In genomic region chr12:121942145-121942718, GRCh38 we compare ENCODE assay signal across 20 cellular contexts. TPM values are rescaled to one million over a fixed set of nuclear protein-coding genes. Genes with fewer than 3 reads are reported as not detected.
DNase-seq lines count a peak whose midpoint lies in the region; ATAC-seq, FAIRE-seq and TF ChIP-seq lines count a peak whose summit lies in the region.
"Had no signal": no experiment of that assay in that cellular context is flagged by ENCODE, and none has a peak within 500 bp of the region (broad histone marks: within the 10 kb centered on the region; RNA-seq: fewer than 3 reads in every experiment).

No MANE protein-coding gene starts in this region.

- peak; percentile 94 for ATAC-seq in foreskin keratinocyte
- ATAC-seq in GM21619 (IDR thresholded peaks at IDR 0.05; ENCODE audit: unreplicated experiment): no peak
- ATAC-seq in GM21737 (IDR thresholded peaks at IDR 0.05; ENCODE audit: unreplicated experiment): no peak
- ATAC-seq: activated CD4-positive, CD25-positive, alpha-beta regulatory T cell treated with anti-CD3 and anti-CD28 coated beads, Interleukin-2, amount 50 U/mL, for 24 hours; left lobe of liver had no signal

- TF ChIP-seq POLR2A in suprapubic skin (IDR thresholded peaks at IDR 0.05): no peak

- CTCF ChIA-PET in activated naive CD4-positive, alpha-beta T cell treated with anti-CD3 and anti-CD28 coated beads for 36 hours (lab: Charles Lee): interaction anchor here (0.5 kb wide), 1 partner anchor 1901 kb away, joined by 3 read pairs; no protein-coding TSS in a partner anchor

- peak overlapping the region; percentile 43 for H3K27ac Mint-ChIP-seq in activated naive CD4-positive, alpha-beta T cell treated with anti-CD3 and anti-CD28 coated beads, Interleukin-2, amount 50 U/mL, for 24 hours
- no peak overlapping the region for H3K27ac Mint-ChIP-seq in activated naive CD4-positive, alpha-beta T cell treated with anti-CD3 and anti-CD28 coated beads for 36 hours
- no peak overlapping the region for H3K27ac Mint-ChIP-seq in mesothelial cell of epicardium
- H3K27ac Mint-ChIP-seq: activated T-cell treated with anti-CD3 and anti-CD28 coated beads, Interleukin-2, amount 50 U/mL, for 24 hours; brain had no signal

- H3K4me3 Mint-ChIP-seq in activated naive CD4-positive, alpha-beta T cell treated with anti-CD3 and anti-CD28 coated beads, Interleukin-2, amount 50 U/mL, for 24 hours: no peak overlapping the region
- no peak overlapping the region for H3K4me3 Mint-ChIP-seq in activated naive CD4-positive, alpha-beta T cell treated with anti-CD3 and anti-CD28 coated beads for 36 hours
- no peak overlapping the region for H3K4me3 Mint-ChIP-seq in mesothelial cell of epicardium
- H3K4me3 Mint-ChIP-seq: activated T-cell treated with anti-CD3 and anti-CD28 coated beads, Interleukin-2, amount 50 U/mL, for 24 hours; brain had no signal

- DNase-seq in activated naive CD4-positive, alpha-beta T cell treated with anti-CD3 and anti-CD28 coated beads for 36 hours: no peak
- DNase-seq in bronchial epithelial cell (ENCODE audit: low read depth) (peak; percentile 97), foreskin keratinocyte (peak; percentile 98 to 100), suprapubic skin (ENCODE audit: low spot score in 2 of 2) (peak; percentile 8 to 32), mesothelial cell of epicardium (ENCODE audit: low spot score in 2 of 2, unreplicated experiment in 2 of 2) (no peak)
- DNase-seq: activated naive CD4-positive, alpha-beta T cell treated with Interleukin-2 at 50 U/mL for 16 hours; activated T-cell treated with anti-CD3 and anti-CD28 coated beads, Interleukin-2, amount 50 U/mL, for 24 hours; BE2C; MM.1S; NCI-H1436; NCI-H524 had no signal

- peaks cover 37% of the 10 kb centered on the region for H3K4me1 ChIP-seq in foreskin keratinocyte
- no peaks in the 10 kb centered on the region for H3K4me1 ChIP-seq in suprapubic skin
- H3K4me1 ChIP-seq: BE2C had no signal

- no peaks in the 10 kb centered on the region for H3K27me3 Mint-ChIP-seq in activated naive CD4-positive, alpha-beta T cell treated with anti-CD3 and anti-CD28 coated beads, Interleukin-2, amount 50 U/mL, for 24 hours
- no peaks in the 10 kb centered on the region for H3K27me3 Mint-ChIP-seq in activated naive CD4-positive, alpha-beta T cell treated with anti-CD3 and anti-CD28 coated beads for 36 hours (ENCODE audit: low read depth)
- no peaks in the 10 kb centered on the region for H3K27me3 Mint-ChIP-seq in mesothelial cell of epicardium (ENCODE audit: low read depth)
- H3K27me3 Mint-ChIP-seq: activated T-cell treated with anti-CD3 and anti-CD28 coated beads, Interleukin-2, amount 50 U/mL, for 24 hours had no signal

- intact Hi-C loops in activated naive CD4-positive, alpha-beta T cell treated with anti-CD3 and anti-CD28 coated beads for 36 hours (cut with micrococcal nuclease): no loop called here

- WGBS in suprapubic skin: 92% methylated on average over 12 of the region's 15 CpGs

- TF ChIP-seq CTCF in bronchial epithelial cell (IDR thresholded peaks at IDR 0.05; ENCODE audit: insufficient read depth, low read length, severe bottlenecking): no peak
- TF ChIP-seq CTCF in foreskin keratinocyte (conservative IDR thresholded peaks at IDR 0.05): peak; percentile 48
- no peak for TF ChIP-seq CTCF in suprapubic skin (IDR thresholded peaks at IDR 0.05)
- TF ChIP-seq CTCF in mesothelial cell of epicardium (IDR thresholded peaks at IDR 0.05; ENCODE audit: unreplicated experiment): no peak

- H3K27me3 ChIP-seq in bronchial epithelial cell (ENCODE audit: control insufficient read depth, insufficient read depth, low read length) (no peaks in the 10 kb centered on the region), foreskin keratinocyte (no peaks in the 10 kb centered on the region), suprapubic skin (no peaks in the 10 kb centered on the region)
- H3K27me3 ChIP-seq: BE2C had no signal

- peak; percentile 98 for FAIRE-seq in bronchial epithelial cell (lab: Jason Lieb, UNC)
- FAIRE-seq: G401.6 had no signal

- no peaks in the 10 kb centered on the region for H3K9me3 ChIP-seq in suprapubic skin
- H3K9me3 ChIP-seq: BE2C had no signal

- peaks cover 3% of the 10 kb centered on the region for H3K36me3 Mint-ChIP-seq in activated naive CD4-positive, alpha-beta T cell treated with anti-CD3 and anti-CD28 coated beads, Interleukin-2, amount 50 U/mL, for 24 hours
- no peaks in the 10 kb centered on the region for H3K36me3 Mint-ChIP-seq in activated naive CD4-positive, alpha-beta T cell treated with anti-CD3 and anti-CD28 coated beads for 36 hours (ENCODE audit: low read depth)
- H3K36me3 Mint-ChIP-seq in mesothelial cell of epicardium: peaks cover 23% of the 10 kb centered on the region

- H3K4me1 Mint-ChIP-seq in activated naive CD4-positive, alpha-beta T cell treated with anti-CD3 and anti-CD28 coated beads, Interleukin-2, amount 50 U/mL, for 24 hours: peaks cover 6% of the 10 kb centered on the region
- peaks cover 5% of the 10 kb centered on the region for H3K4me1 Mint-ChIP-seq in activated naive CD4-positive, alpha-beta T cell treated with anti-CD3 and anti-CD28 coated beads for 36 hours (ENCODE audit: low read depth)
- no peaks in the 10 kb centered on the region for H3K4me1 Mint-ChIP-seq in mesothelial cell of epicardium
- H3K4me1 Mint-ChIP-seq: brain had no signal

- TF ChIP-seq EP300 in suprapubic skin (IDR thresholded peaks at IDR 0.05): no peak

- H3K27ac ChIP-seq in foreskin keratinocyte (peak overlapping the region; percentile 99), suprapubic skin (no peak overlapping the region)
- H3K27ac ChIP-seq: 22Rv1, HL-60 had no signal

- H3K9me3 Mint-ChIP-seq in activated naive CD4-positive, alpha-beta T cell treated with anti-CD3 and anti-CD28 coated beads, Interleukin-2, amount 50 U/mL, for 24 hours: no peaks in the 10 kb centered on the region
- no peaks in the 10 kb centered on the region for H3K9me3 Mint-ChIP-seq in activated naive CD4-positive, alpha-beta T cell treated with anti-CD3 and anti-CD28 coated beads for 36 hours
- peaks cover 14% of the 10 kb centered on the region for H3K9me3 Mint-ChIP-seq in mesothelial cell of epicardium
- H3K9me3 Mint-ChIP-seq: activated T-cell treated with anti-CD3 and anti-CD28 coated beads, Interleukin-2, amount 50 U/mL, for 24 hours had no signal

- H3K4me3 ChIP-seq in bronchial epithelial cell (ENCODE audit: low read depth, low read length) (no peak overlapping the region), suprapubic skin (no peak overlapping the region)

- no peaks in the 10 kb centered on the region for H3K36me3 ChIP-seq in bronchial epithelial cell (ENCODE audit: control insufficient read depth, insufficient read depth, low read length)
- H3K36me3 ChIP-seq in suprapubic skin: peaks cover 5% of the 10 kb centered on the region
- H3K36me3 ChIP-seq: BE2C had no signal

RNA-seq across cellular contexts. Expression of gene CFAP251, which starts 23.8 kb away (rescaled TPM):
- total RNA-seq in activated naive CD4-positive, alpha-beta T cell treated with anti-CD3 and anti-CD28 coated beads for 36 hours: under 1 TPM; 0.20 to 0.62 TPM
- total RNA-seq in bronchial epithelial cell (13.7 and 13.8 TPM in 2 replicates), foreskin keratinocyte (44.5 and 52.1 TPM in 2 replicates), suprapubic skin (1 to 10 TPM; 2.3 to 4.4 (median 2.6) TPM), mesothelial cell of epicardium (6.6 to 6.9 TPM (median 6.6 TPM) in 3 replicates)
- 40.7 and 48.0 TPM in 2 replicates for polyA plus RNA-seq in foreskin keratinocyte

RNA-seq across cellular contexts. Expression of gene PSMD9, which starts 53.6 kb away (rescaled TPM):
- total RNA-seq in activated naive CD4-positive, alpha-beta T cell treated with anti-CD3 and anti-CD28 coated beads for 36 hours: 10 to 100 TPM; 56.6 to 60.6 TPM
- total RNA-seq in bronchial epithelial cell (85.3 and 126 TPM in 2 replicates), foreskin keratinocyte (90.2 and 95.1 TPM in 2 replicates), suprapubic skin (100 to 1,000 TPM in 1 of 4 donors, 10 to 100 TPM in 3; 44.7 to 102 (median 68.4) TPM), mesothelial cell of epicardium (34.1 to 38.6 TPM (median 36.3 TPM) in 3 replicates)
- polyA plus RNA-seq in foreskin keratinocyte: 128 and 139 TPM in 2 replicates

Comparison
In these comparisons a context has a peak if more than half of its experiments do, and no peak if none do; other contexts are left out.
1. DNase-seq: peak in bronchial epithelial cell (single experiment), foreskin keratinocyte (2 of 2) and suprapubic skin (2 of 2); none in activated naive CD4-positive, alpha-beta T cell treated with anti-CD3 and anti-CD28 coated beads for 36 hours (single experiment) and mesothelial cell of epicardium (0 of 2).